Comparison of ENCODE assay signal across 17 cellular contexts in the genomic region with DNA sequence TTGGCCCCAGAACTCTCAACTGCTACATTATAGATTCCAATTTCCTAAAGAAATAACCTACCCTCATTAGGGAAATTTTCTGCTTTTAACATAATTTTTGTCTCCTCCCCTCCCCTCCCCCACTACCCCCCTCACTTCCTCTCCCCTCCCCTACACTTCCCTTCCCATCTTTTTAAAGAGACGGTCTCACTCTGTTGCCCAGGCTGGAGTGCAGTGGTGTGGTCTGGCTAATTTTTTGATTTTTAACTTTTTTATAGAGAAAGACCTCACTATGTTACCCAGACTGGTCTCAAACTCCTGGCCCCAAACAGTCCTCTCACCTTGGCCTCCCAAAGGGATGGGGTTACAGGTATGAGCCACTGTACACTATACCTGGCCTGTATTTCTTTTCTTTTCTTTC. TPM values are rescaled to one million over a fixed set of nuclear protein-coding genes. Genes with fewer than 3 reads are reported as not detected.
DNase-seq lines count a peak whose midpoint lies in the region; ATAC-seq and TF ChIP-seq lines count a peak whose summit lies in the region.
"Had no signal": no experiment of that assay in that cellular context is flagged by ENCODE, and none has a peak within 500 bp of the region (broad histone marks: within the 10 kb centered on the region; RNA-seq: fewer than 3 reads in every experiment).

No MANE protein-coding gene starts in this region.

- H3K79me2 ChIP-seq in HCT116 (ENCODE audit: insufficient read depth, low read length) (no peaks in the 10 kb centered on the region), trophoblast cell (ENCODE audit: control insufficient read depth, insufficient read depth, low read length, poor library complexity) (no peaks in the 10 kb centered on the region), hepatocyte (no peaks in the 10 kb centered on the region)

- H2AK5ac ChIP-seq in trophoblast cell (ENCODE audit: low read length) = peak overlapping the region; percentile 37

- H2AFZ ChIP-seq in HCT116 (ENCODE audit: low read depth, low read length, poor library complexity, severe bottlenecking) (no peak overlapping the region), trophoblast cell (ENCODE audit: insufficient read depth, low read length, poor library complexity) (no peak overlapping the region), hepatocyte (no peak overlapping the region)
- H2AFZ ChIP-seq: GM23338 had no signal

- no peaks in the 10 kb centered on the region for H3K36me3 Mint-ChIP-seq in natural killer cell
- H3K36me3 Mint-ChIP-seq in natural killer cell treated with Interleukin-12 subunit alpha and Interleukin-12 subunit beta and Interleukin-15 and Interleukin-18, amount 100 ng/mL, for 72 hours = no peaks in the 10 kb centered on the region
- H3K36me3 Mint-ChIP-seq in CD8-positive, alpha-beta memory T cell = peaks cover 0 to 14% (median 0%) of the 10 kb centered on the region in 3 donors

- TF ChIP-seq CTCF in natural killer cell (IDR thresholded peaks at IDR 0.05) (no peak), HCT116 (IDR thresholded peaks at IDR 0.05 in 2 of 3, conservative IDR thresholded peaks at IDR 0.05 in 1 of 3; ENCODE audit: borderline replicate concordance in 1 of 3, insufficient read depth in 1 of 3, low read depth in 2 of 3, low read length in 2 of 3) (no peak), hepatocyte (IDR thresholded peaks at IDR 0.05; ENCODE audit: poor library complexity) (no peak)

- H3K23ac ChIP-seq in trophoblast cell (ENCODE audit: low read length) = no peak overlapping the region

- TF ChIP-seq RAD21 in HCT116 (IDR thresholded peaks at IDR 0.05; ENCODE audit: low read depth) = no peak

- H3K27me3 Mint-ChIP-seq in natural killer cell (ENCODE audit: low read depth in 2 of 2) = no peaks in the 10 kb centered on the region
- H3K27me3 Mint-ChIP-seq in natural killer cell treated with Interleukin-12 subunit alpha and Interleukin-12 subunit beta and Interleukin-15 and Interleukin-18, amount 100 ng/mL, for 72 hours = no peaks in the 10 kb centered on the region
- no peaks in the 10 kb centered on the region for H3K27me3 Mint-ChIP-seq in CD8-positive, alpha-beta memory T cell
- H3K27me3 Mint-ChIP-seq: IgD-negative memory B cell had no signal

- H3K79me1 ChIP-seq in trophoblast cell (ENCODE audit: low read length) = no peaks in the 10 kb centered on the region

- H4K12ac ChIP-seq in trophoblast cell (ENCODE audit: low read depth, low read length) = no peak overlapping the region

- H3K36me3 ChIP-seq in HCT116 (ENCODE audit: control insufficient read depth in 1 of 2, insufficient read depth in 2 of 2, low read length in 2 of 2) = no peaks in the 10 kb centered on the region
- H3K36me3 ChIP-seq in trophoblast cell (ENCODE audit: control insufficient read depth in 1 of 2, insufficient read depth in 2 of 2, low read length in 2 of 2) = no peaks in the 10 kb centered on the region
- no peaks in the 10 kb centered on the region for H3K36me3 ChIP-seq in CD8-positive, alpha-beta memory T cell (ENCODE audit: insufficient read depth, low read length)
- no peaks in the 10 kb centered on the region for H3K36me3 ChIP-seq in hepatocyte (replicated peaks; ENCODE audit: insufficient read depth, low read depth)

- peaks cover 0 to 2% of the 10 kb centered on the region in 2 donors for H3K9me3 Mint-ChIP-seq in natural killer cell
- peaks cover 4% of the 10 kb centered on the region for H3K9me3 Mint-ChIP-seq in natural killer cell treated with Interleukin-12 subunit alpha and Interleukin-12 subunit beta and Interleukin-15 and Interleukin-18, amount 100 ng/mL, for 72 hours
- H3K9me3 Mint-ChIP-seq in CD8-positive, alpha-beta memory T cell = peaks cover 0 to 8% (median 3%) of the 10 kb centered on the region in 5 donors

- no peak for DNase-seq in natural killer cell
- no peak for DNase-seq in natural killer cell treated with Interleukin-12 subunit alpha and Interleukin-12 subunit beta and Interleukin-15 and Interleukin-18, amount 100 ng/mL, for 72 hours (ENCODE audit: low spot score)
- no peak for DNase-seq in HCT116 (ENCODE audit: low read depth, low spot score)
- peak; percentile 14 for DNase-seq in OCI-M1 (lab: John Stamatoyannopoulos, UW)
- no peak for DNase-seq in trophoblast cell
- no peak for DNase-seq in CD8-positive, alpha-beta memory T cell
- no peak for DNase-seq in hepatocyte (ENCODE audit: low spot score)
- DNase-seq: 8988T; C1 segment of cervical spinal cord; Caco-2; CD4-positive, CD25-positive, alpha-beta regulatory T cell; GDM1; H7; KG1 had no signal

- no peak overlapping the region for H3K18ac ChIP-seq in trophoblast cell (ENCODE audit: low read length)

- peak overlapping the region; percentile 14 for H4K91ac ChIP-seq in trophoblast cell (ENCODE audit: low read depth, low read length)

- intact Hi-C loops in natural killer cell (cut with micrococcal nuclease) (no loop called here), HCT116 (cut with micrococcal nuclease) (no loop called here)

- TF ChIP-seq POLR2A in HCT116 (IDR thresholded peaks at IDR 0.05; ENCODE audit: borderline replicate concordance, extremely low read depth, insufficient read depth, insufficient read length) = no peak

- H3K27me3 ChIP-seq in HCT116 (ENCODE audit: insufficient read depth, low read length) = no peaks in the 10 kb centered on the region
- no peaks in the 10 kb centered on the region for H3K27me3 ChIP-seq in trophoblast cell (ENCODE audit: insufficient read depth, low read length)
- no peaks in the 10 kb centered on the region for H3K27me3 ChIP-seq in CD8-positive, alpha-beta memory T cell (ENCODE audit: insufficient read depth, low read length, poor library complexity, severe bottlenecking)
- H3K27me3 ChIP-seq in hepatocyte = no peaks in the 10 kb centered on the region

- WGBS in trophoblast cell (ENCODE audit: extremely low coverage, insufficient coverage, insufficient read length) = no CpG with 5 or more reads among the region's 1 CpG
- 100% methylated on average over 1 of the region's 1 CpG for WGBS in hepatocyte (ENCODE audit: low lambda C conversion rate, missing lambda C conversion rate)

- no peak overlapping the region for H2BK120ac ChIP-seq in trophoblast cell (ENCODE audit: insufficient read depth, low read length, poor library complexity)

- H3K4me2 ChIP-seq in HCT116 (ENCODE audit: low read length) = no peak overlapping the region
- no peak overlapping the region for H3K4me2 ChIP-seq in trophoblast cell (ENCODE audit: low read length)
- H3K4me2 ChIP-seq in hepatocyte = no peak overlapping the region
- H3K4me2 ChIP-seq: GM23338 had no signal

- H3K4me1 Mint-ChIP-seq in natural killer cell = peaks cover 23 to 29% of the 10 kb centered on the region in 2 donors
- H3K4me1 Mint-ChIP-seq in natural killer cell treated with Interleukin-12 subunit alpha and Interleukin-12 subunit beta and Interleukin-15 and Interleukin-18, amount 100 ng/mL, for 72 hours (ENCODE audit: low read depth in 2 of 2) = peaks cover 16 to 18% of the 10 kb centered on the region in 2 donors
- H3K4me1 Mint-ChIP-seq in CD8-positive, alpha-beta memory T cell = peaks cover 21 to 29% (median 27%) of the 10 kb centered on the region in 3 donors
- H3K4me1 Mint-ChIP-seq: GM23338 had no signal

- BruUV-seq in HCT116 (replicated peaks; lab: Mats Ljungman, UMichigan) = no TSS peak

- no peak overlapping the region for H3K14ac ChIP-seq in trophoblast cell (ENCODE audit: low read length)

- H4K8ac ChIP-seq in trophoblast cell (ENCODE audit: low read depth, low read length) = no peak overlapping the region

- H3K4me1 ChIP-seq in HCT116 (ENCODE audit: control insufficient read depth in 1 of 2, insufficient read depth in 2 of 2, low read length in 2 of 2) = 0 out of 4 replicates have a peak, but pooled peaks cover 0 to 5% of the 10 kb centered on the region in 2 experiments
- H3K4me1 ChIP-seq in trophoblast cell (ENCODE audit: control insufficient read depth in 1 of 2, insufficient read depth in 2 of 2, low read length in 2 of 2) = peaks cover 3 to 7% of the 10 kb centered on the region in 2 experiments
- H3K4me1 ChIP-seq in CD8-positive, alpha-beta memory T cell (ENCODE audit: insufficient read depth, low read length) = peaks cover 23% of the 10 kb centered on the region
- H3K4me1 ChIP-seq in hepatocyte (ENCODE audit: insufficient read depth) = peaks cover 9% of the 10 kb centered on the region

- no peak for ATAC-seq in natural killer cell
- ATAC-seq in natural killer cell treated with Interleukin-12 subunit alpha and Interleukin-12 subunit beta and Interleukin-15 and Interleukin-18, amount 100 ng/mL, for 72 hours = no peak
- peak; percentile 46; the same call in 1 of the 2 replicates for ATAC-seq in HCT116
- no peak for ATAC-seq in GM18907 (IDR thresholded peaks at IDR 0.05; ENCODE audit: unreplicated experiment)
- ATAC-seq: GM23338 had no signal

- no peaks in the 10 kb centered on the region for H4K20me1 ChIP-seq in HCT116 (ENCODE audit: insufficient read depth)
- H4K20me1 ChIP-seq in hepatocyte (ENCODE audit: insufficient read depth, poor library complexity, severe bottlenecking) = no peaks in the 10 kb centered on the region

- H3K9ac ChIP-seq in HCT116 (ENCODE audit: low read length) (no peak overlapping the region), trophoblast cell (ENCODE audit: low read length) (no peak overlapping the region)

- peak overlapping the region; percentile 58 for H2BK12ac ChIP-seq in trophoblast cell (ENCODE audit: low read length)

- H3K9me2 ChIP-seq in HCT116 (ENCODE audit: insufficient read depth) = no peaks in the 10 kb centered on the region
- H3K9me2 ChIP-seq in hepatocyte (replicated peaks; ENCODE audit: insufficient read depth) = no peaks in the 10 kb centered on the region

- H3K4ac ChIP-seq in trophoblast cell (ENCODE audit: low read depth, low read length) = no peak overlapping the region

- H3K4me3 Mint-ChIP-seq in natural killer cell = no peak overlapping the region
- no peak overlapping the region for H3K4me3 Mint-ChIP-seq in natural killer cell treated with Interleukin-12 subunit alpha and Interleukin-12 subunit beta and Interleukin-15 and Interleukin-18, amount 100 ng/mL, for 72 hours
- H3K4me3 Mint-ChIP-seq in CD8-positive, alpha-beta memory T cell = peak overlapping the region in 1 of 7 donors; percentile 38
- H3K4me3 Mint-ChIP-seq: GM23338 had no signal

- H3K27ac Mint-ChIP-seq in natural killer cell = peak overlapping the region; percentile 64 to 78
- H3K27ac Mint-ChIP-seq in natural killer cell treated with Interleukin-12 subunit alpha and Interleukin-12 subunit beta and Interleukin-15 and Interleukin-18, amount 100 ng/mL, for 72 hours = no peak overlapping the region
- H3K27ac Mint-ChIP-seq in CD8-positive, alpha-beta memory T cell = no peak overlapping the region
- H3K27ac Mint-ChIP-seq: GM23338, IgD-negative memory B cell had no signal

- H3K4me3 ChIP-seq in HCT116 (replicated peaks in 1 of 2; ENCODE audit: low read depth in 1 of 2, low read length in 2 of 2) (no peak overlapping the region), trophoblast cell (ENCODE audit: low read depth, low read length) (no peak overlapping the region), hepatocyte (no peak overlapping the region)
- no peak overlapping the region for H3K4me3 ChIP-seq in CD8-positive, alpha-beta memory T cell (ENCODE audit: low read length)
- H3K4me3 ChIP-seq: GM23338 had no signal

- H3K9me3 ChIP-seq in HCT116 (ENCODE audit: control insufficient read depth in 1 of 2, insufficient read depth in 1 of 2, low read depth in 1 of 2, low read length in 2 of 2) (no peaks in the 10 kb centered on the region), trophoblast cell (ENCODE audit: insufficient read depth, low read depth, low read length) (peaks cover 3% of the 10 kb centered on the region), hepatocyte (ENCODE audit: low read depth) (no peaks in the 10 kb centered on the region)
- no peaks in the 10 kb centered on the region for H3K9me3 ChIP-seq in CD8-positive, alpha-beta memory T cell (ENCODE audit: low read length)

- RAD21 ChIA-PET in HCT116 (lab: Charles Lee; ENCODE audit: low non-redundant PET in 1 of 2, low total read pairs in 2 of 2, uncharacterized antibody in 2 of 2, unreplicated experiment in 2 of 2) = no interaction called here

- peak overlapping the region; percentile 31 for H2BK5ac ChIP-seq in trophoblast cell (ENCODE audit: low read depth, low read length, poor library complexity)

- POLR2A ChIA-PET in HCT116 (lab: Charles Lee) = no interaction called here
- POLR2A ChIA-PET in CD8-positive, alpha-beta memory T cell (lab: Charles Lee) = no interaction called here

- CTCF ChIA-PET in HCT116 (lab: Charles Lee) = no interaction called here
- CTCF ChIA-PET in CD8-positive, alpha-beta memory T cell (lab: Charles Lee) = no interaction called here

- H3K27ac ChIP-seq in HCT116 (ENCODE audit: low read depth, low read length) (no peak overlapping the region), trophoblast cell (ENCODE audit: low read depth, low read length) (no peak overlapping the region), hepatocyte (no peak overlapping the region)
- H3K27ac ChIP-seq in CD8-positive, alpha-beta memory T cell (ENCODE audit: low read depth, low read length) = no peak overlapping the region

RNA-seq across cellular contexts. Expression of a gene that starts 30.5 kb away (rescaled TPM):
- total RNA-seq in natural killer cell = 10 to 100 TPM; 54.5 to 64.5 (median 63.7) TPM
- 10 to 100 TPM; 30.7 to 49.3 TPM for total RNA-seq in natural killer cell treated with Interleukin-12 subunit alpha and Interleukin-12 subunit beta and Interleukin-15 and Interleukin-18, amount 100 ng/mL, for 72 hours
- total RNA-seq in HCT116 (2021; ENCODE audit: unreplicated experiment) = 27.2 TPM
- 6.4 and 9.2 TPM in 2 replicates for polyA plus RNA-seq in HCT116 (2012)
- 142 and 155 TPM in 2 replicates for polyA plus RNA-seq in trophoblast cell (2013)
- total RNA-seq in CD8-positive, alpha-beta memory T cell = 10 to 100 TPM; 40.4 to 40.7 TPM
- 53.4 TPM for polyA plus RNA-seq in CD8-positive, alpha-beta memory T cell
- 65.4 and 71.8 TPM in 2 replicates for total RNA-seq in hepatocyte
- polyA plus RNA-seq in hepatocyte = 37.1 and 38.7 TPM in 2 replicates

Comparison
In these comparisons a context has a peak if more than half of its experiments do, and no peak if none do; other contexts are left out.
1. H3K27ac Mint-ChIP-seq: peak in natural killer cell (2 of 2); none in natural killer cell treated with Interleukin-12 subunit alpha and Interleukin-12 subunit beta and Interleukin-15 and Interleukin-18, amount 100 ng/mL, for 72 hours (0 of 2) and CD8-positive, alpha-beta memory T cell (0 of 8).